27 cellular contexts compared by ENCODE assay signal in genomic region chr7:70060298-70061068, GRCh38.
A peak's percentile ranks its signal among the peaks of the same experiment; 100 is the strongest.
DNase-seq lines count a peak whose midpoint lies in the region; ATAC-seq, FAIRE-seq and TF ChIP-seq lines count a peak whose summit lies in the region.
"Had no signal": no experiment of that assay in that cellular context is flagged by ENCODE, and none has a peak within 500 bp of the region (broad histone marks: within the 10 kb centered on the region; RNA-seq: fewer than 3 reads in every experiment).

No MANE protein-coding gene starts in this region.

- H3K79me2 ChIP-seq in H1 (ENCODE audit: control insufficient read depth in 1 of 2, insufficient read depth in 2 of 2, low read length in 2 of 2), result no peaks in the 10 kb centered on the region
- no peaks in the 10 kb centered on the region for H3K79me2 ChIP-seq in HepG2 (ENCODE audit: insufficient read depth, low read length)

- peaks cover 1% of the 10 kb centered on the region for H3K27me3 Mint-ChIP-seq in memory B cell
- H3K27me3 Mint-ChIP-seq in Calu3 (ENCODE audit: unreplicated experiment), result no peaks in the 10 kb centered on the region
- H3K27me3 Mint-ChIP-seq: activated CD8-positive, alpha-beta T cell treated with anti-CD3 and anti-CD28 coated beads for 36 hours; activated T-helper 17 cell treated with anti-CD3 and anti-CD28 coated beads, Interleukin-2, amount 50 U/mL, for 72 hours; naive thymus-derived CD8-positive, alpha-beta T cell; type B pancreatic cell had no signal

- H3K23ac ChIP-seq in H1 (ENCODE audit: insufficient read length), result no peak overlapping the region

- H3K9me3 Mint-ChIP-seq in memory B cell (no peaks in the 10 kb centered on the region), Calu3 (ENCODE audit: low read depth, unreplicated experiment) (peaks cover 2% of the 10 kb centered on the region)
- H3K9me3 Mint-ChIP-seq: activated CD8-positive, alpha-beta T cell treated with anti-CD3 and anti-CD28 coated beads for 36 hours; activated T-helper 17 cell treated with anti-CD3 and anti-CD28 coated beads, Interleukin-2, amount 50 U/mL, for 72 hours; stimulated activated effector memory CD8-positive, alpha-beta T cell treated with anti-CD3 and anti-CD28 coated beads, Interleukin-12 subunit alpha, Interleukin-12 subunit beta, amount 100 ng/mL, for 72 hours; type B pancreatic cell had no signal

- no peaks in the 10 kb centered on the region for H3K79me1 ChIP-seq in H1 (ENCODE audit: low read depth, low read length)

- no peak for ATAC-seq in memory B cell (ENCODE audit: low read depth)
- ATAC-seq in HepG2, result no peak
- ATAC-seq: activated CD8-positive, alpha-beta T cell treated with anti-CD3 and anti-CD28 coated beads for 36 hours; activated naive CD4-positive, alpha-beta T cell treated with anti-CD3 and anti-CD28 coated beads, Interleukin-2, amount 50 U/mL, for 72 hours; activated T-helper 17 cell treated with anti-CD3 and anti-CD28 coated beads, Interleukin-2, amount 50 U/mL, for 72 hours; naive thymus-derived CD8-positive, alpha-beta T cell; psoas muscle; Right ventricle myocardium inferior; stimulated activated effector memory CD8-positive, alpha-beta T cell treated with anti-CD3 and anti-CD28 coated beads, Interleukin-12 subunit alpha, Interleukin-12 subunit beta, amount 100 ng/mL, for 72 hours had no signal

- CTCF ChIA-PET in HEK293 (lab: Yijun Ruan, JAX), result interaction anchor here (0.7 to 1.0 kb wide), 2 partner anchors 37 to 101 kb away, joined by 3 read pairs; no protein-coding TSS in a partner anchor
- CTCF ChIA-PET in H1 (lab: Charles Lee; ENCODE audit: partially characterized antibody), result interaction anchor here (0.8 to 1.3 kb wide), 4 partner anchors 9 to 447 kb away, joined by 3 to 4 read pairs (median 3); no protein-coding TSS in a partner anchor
- CTCF ChIA-PET in Calu3 (lab: Charles Lee), result no interaction called here
- CTCF ChIA-PET in HepG2 (lab: Yijun Ruan, JAX; ENCODE audit: low intra/inter-chr PET ratio, low total read pairs), result no interaction called here

- H3K9ac ChIP-seq in H1 (replicated peaks in 1 of 4; ENCODE audit: extremely low read depth in 1 of 4, low read depth in 3 of 4, low read length in 3 of 4), result no peak overlapping the region
- H3K9ac ChIP-seq in colonic mucosa (ENCODE audit: low read depth in 2 of 2, low read length in 2 of 2), result no peak overlapping the region
- no peak overlapping the region for H3K9ac ChIP-seq in HepG2 (ENCODE audit: insufficient read depth, low read depth, low read length)

- TF ChIP-seq POLR2A in H1 (IDR thresholded peaks at IDR 0.05; ENCODE audit: control extremely low read depth in 1 of 2, low read depth in 2 of 2, low read length in 2 of 2), result no peak
- no peak for TF ChIP-seq POLR2A in HepG2 (IDR thresholded peaks at IDR 0.05; ENCODE audit: insufficient read depth in 1 of 2, low read depth in 2 of 2, low read length in 2 of 2)

- H3K4me1 ChIP-seq in HEK293 (ENCODE audit: control insufficient read depth, insufficient read depth, low read length) (peaks cover 18% of the 10 kb centered on the region), H1 (replicated peaks in 1 of 4; ENCODE audit: control insufficient read depth in 3 of 4, insufficient read depth in 4 of 4, low read length in 3 of 4) (peaks cover 0 to 4% (median 1%) of the 10 kb centered on the region in 4 experiments; a peak in 1 of 7 replicates), colonic mucosa (no peaks in the 10 kb centered on the region), HepG2 (ENCODE audit: insufficient read depth, low read length) (no peaks in the 10 kb centered on the region)

- no peak overlapping the region for H2AK5ac ChIP-seq in H1 (ENCODE audit: low read depth, low read length)

- H4K5ac ChIP-seq in H1 (ENCODE audit: insufficient read length, low read depth, low read length), result no peak overlapping the region

- no peak overlapping the region for H3K56ac ChIP-seq in H1 (replicated peaks; ENCODE audit: insufficient read length, low read depth, low read length)

- H3K27me3 ChIP-seq in H1 (replicated peaks in 1 of 4; ENCODE audit: control insufficient read depth in 3 of 4, extremely low read depth in 1 of 4, insufficient read depth in 3 of 4, low read length in 3 of 4), result no peaks in the 10 kb centered on the region
- H3K27me3 ChIP-seq in colonic mucosa, result no peaks in the 10 kb centered on the region
- H3K27me3 ChIP-seq in HepG2 (ENCODE audit: control insufficient read depth in 1 of 2, insufficient read depth in 2 of 2, low read length in 2 of 2), result no peaks in the 10 kb centered on the region
- H3K27me3 ChIP-seq: brain microvascular endothelial cell had no signal

- intact Hi-C loops in Calu3 (cut with micrococcal nuclease; ENCODE audit: unreplicated experiment), result no loop called here
- intact Hi-C loops in colonic mucosa (cut with DNase I), result no loop called here
- intact Hi-C loops in HepG2 (cut with micrococcal nuclease; ENCODE audit: unreplicated experiment), result no loop called here

- TF ChIP-seq CTCF in HEK293 (tag by site-specific recombination; IDR thresholded peaks at IDR 0.05) (no peak), H1 (IDR thresholded peaks at IDR 0.05; ENCODE audit: control extremely low read depth in 1 of 3, insufficient read depth in 1 of 3, low read depth in 1 of 3, low read length in 3 of 3) (no peak), Calu3 (IDR thresholded peaks at IDR 0.05; ENCODE audit: unreplicated experiment) (no peak), colonic mucosa (IDR thresholded peaks at IDR 0.05) (no peak), HepG2 (CRISPR knock-in tag; IDR thresholded peaks at IDR 0.05) (no peak)

- no TSS peak for BruUV-seq in Calu3 (replicated peaks; lab: Mats Ljungman, UMichigan)
- no TSS peak for BruUV-seq in HepG2 (replicated peaks; lab: Mats Ljungman, UMichigan)

- H3K4me1 Mint-ChIP-seq in memory B cell, result peaks cover 14% of the 10 kb centered on the region
- no peaks in the 10 kb centered on the region for H3K4me1 Mint-ChIP-seq in Calu3 (ENCODE audit: low read depth, unreplicated experiment)
- H3K4me1 Mint-ChIP-seq: activated T-helper 17 cell treated with anti-CD3 and anti-CD28 coated beads, Interleukin-2, amount 50 U/mL, for 72 hours had no signal

- H3K4me3 Mint-ChIP-seq in memory B cell, result no peak overlapping the region
- no peak overlapping the region for H3K4me3 Mint-ChIP-seq in Calu3 (ENCODE audit: low read depth, unreplicated experiment)
- H3K4me3 Mint-ChIP-seq: activated CD8-positive, alpha-beta T cell treated with anti-CD3 and anti-CD28 coated beads for 36 hours; activated T-helper 17 cell treated with anti-CD3 and anti-CD28 coated beads, Interleukin-2, amount 50 U/mL, for 72 hours; naive thymus-derived CD8-positive, alpha-beta T cell; stimulated activated effector memory CD8-positive, alpha-beta T cell treated with anti-CD3 and anti-CD28 coated beads, Interleukin-12 subunit alpha, Interleukin-12 subunit beta, amount 100 ng/mL, for 72 hours; type B pancreatic cell had no signal

- H3K36me3 ChIP-seq in HEK293 (ENCODE audit: control insufficient read depth in 2 of 2, insufficient read depth in 1 of 2, low read length in 2 of 2) (no peaks in the 10 kb centered on the region), H1 (ENCODE audit: control insufficient read depth in 2 of 4, insufficient read depth in 4 of 4, low read length in 3 of 4) (no peaks in the 10 kb centered on the region), colonic mucosa (no peaks in the 10 kb centered on the region), HepG2 (replicated peaks in 1 of 2; ENCODE audit: control insufficient read depth in 1 of 2, insufficient read depth in 2 of 2, low read length in 2 of 2) (no peaks in the 10 kb centered on the region)
- H3K36me3 ChIP-seq: brain microvascular endothelial cell had no signal

- no peak overlapping the region for H2BK120ac ChIP-seq in H1 (replicated peaks; ENCODE audit: low read depth, low read length)

- H3K27ac ChIP-seq in HEK293 (ENCODE audit: extremely low read depth, low read depth, low read length), result no peak overlapping the region
- H3K27ac ChIP-seq in H1 (ENCODE audit: low read depth, low read length), result no peak overlapping the region
- H3K27ac ChIP-seq in colonic mucosa, result no peak overlapping the region
- H3K27ac ChIP-seq in HepG2 (ENCODE audit: extremely low read length, insufficient read depth, low read length), result no peak overlapping the region
- H3K27ac ChIP-seq: brain microvascular endothelial cell, epithelial cell of prostate, psoas muscle had no signal

- H3K4me2 ChIP-seq in H1 (ENCODE audit: insufficient read depth in 1 of 2, low read depth in 2 of 2, low read length in 2 of 2) (peak overlapping the region in 1 of 2 experiments; percentile 6; a peak in 1 of 4 replicates), HepG2 (ENCODE audit: low read depth, low read length) (no peak overlapping the region)

- POLR2A ChIA-PET in HEK293 (lab: Yijun Ruan, JAX), result no interaction called here
- POLR2A ChIA-PET in H1 (lab: Charles Lee; ENCODE audit: partially characterized antibody), result no interaction called here
- POLR2A ChIA-PET in HepG2 (lab: Yijun Ruan, JAX), result no interaction called here

- no peak overlapping the region for H2BK12ac ChIP-seq in H1 (ENCODE audit: low read depth, low read length)

- in situ Hi-C loops in HepG2 (cut with HindIII; ENCODE audit: extremely low pct_ligation_motif_present, low pct_unique_long_range_greater_than_20kb), result no loop called here

- H3K27ac Mint-ChIP-seq in memory B cell (peak overlapping the region; percentile 12), Calu3 (ENCODE audit: unreplicated experiment) (no peak overlapping the region)
- H3K27ac Mint-ChIP-seq: activated CD8-positive, alpha-beta T cell treated with anti-CD3 and anti-CD28 coated beads for 36 hours; activated naive CD4-positive, alpha-beta T cell treated with anti-CD3 and anti-CD28 coated beads, Interleukin-2, amount 50 U/mL, for 72 hours; activated T-helper 17 cell treated with anti-CD3 and anti-CD28 coated beads, Interleukin-2, amount 50 U/mL, for 72 hours; stimulated activated effector memory CD8-positive, alpha-beta T cell treated with anti-CD3 and anti-CD28 coated beads, Interleukin-12 subunit alpha, Interleukin-12 subunit beta, amount 100 ng/mL, for 72 hours; type B pancreatic cell had no signal

- H2AFZ ChIP-seq in H1 (ENCODE audit: low read length), result no peak overlapping the region
- no peak overlapping the region for H2AFZ ChIP-seq in HepG2 (ENCODE audit: low read length)

- H2BK15ac ChIP-seq in H1 (ENCODE audit: low read length), result no peak overlapping the region

- H3K4ac ChIP-seq in H1 (replicated peaks; ENCODE audit: insufficient read length, low read depth, low read length), result no peak overlapping the region

- H4K8ac ChIP-seq in H1 (ENCODE audit: extremely low read depth, insufficient read depth, low read length), result no peak overlapping the region; the same call in 1 of the 2 replicates

- H4K20me1 ChIP-seq in H1 (replicated peaks in 1 of 2; ENCODE audit: control insufficient read depth in 1 of 2, insufficient read depth in 2 of 2, low read length in 2 of 2) (no peaks in the 10 kb centered on the region), HepG2 (ENCODE audit: insufficient read depth, low read length) (no peaks in the 10 kb centered on the region)

- FAIRE-seq in H1 (lab: Jason Lieb, UNC) (peak; percentile 42), HepG2 (lab: Jason Lieb, UNC) (no peak), RCC 7860 (lab: Jason Lieb, UNC) (no peak)

- no peak overlapping the region for H3K14ac ChIP-seq in H1 (ENCODE audit: insufficient read length)

- 58% methylated on average over 6 of the region's 6 CpGs; no CpG with 5 or more reads in 1 of the 2 experiments for WGBS in H1 (ENCODE audit: extremely low coverage in 1 of 2, insufficient coverage in 1 of 2, insufficient read length in 1 of 2, insufficient replicate concordance in 2 of 2, low coverage in 1 of 2, low lambda C conversion rate in 2 of 2, missing lambda C conversion rate in 1 of 2), 2 experiments
- WGBS in HepG2 (ENCODE audit: low lambda C conversion rate), result 6% methylated on average over 4 of the region's 6 CpGs

- no peak overlapping the region for H2BK5ac ChIP-seq in H1 (ENCODE audit: low read depth, low read length)

- no peaks in the 10 kb centered on the region for H3K9me3 ChIP-seq in HEK293 (ENCODE audit: control insufficient read depth, insufficient read depth, low read depth, low read length)
- H3K9me3 ChIP-seq in H1 (ENCODE audit: insufficient read depth in 2 of 2, low read depth in 1 of 2, low read length in 1 of 2), result no peaks in the 10 kb centered on the region
- no peaks in the 10 kb centered on the region for H3K9me3 ChIP-seq in colonic mucosa
- no peaks in the 10 kb centered on the region for H3K9me3 ChIP-seq in HepG2 (ENCODE audit: low read length)
- H3K9me3 ChIP-seq: psoas muscle had no signal

- H4K91ac ChIP-seq in H1 (replicated peaks; ENCODE audit: insufficient read length, low read length), result no peak overlapping the region

- H3K18ac ChIP-seq in H1 (ENCODE audit: extremely low read depth, low read length), result no peak overlapping the region

- H3K23me2 ChIP-seq in H1 (ENCODE audit: low read depth, low read length), result no peaks in the 10 kb centered on the region

- peaks cover 2% of the 10 kb centered on the region for H3K36me3 Mint-ChIP-seq in memory B cell
- H3K36me3 Mint-ChIP-seq in Calu3 (ENCODE audit: insufficient read depth, unreplicated experiment), result no peaks in the 10 kb centered on the region
- H3K36me3 Mint-ChIP-seq: activated naive CD4-positive, alpha-beta T cell treated with anti-CD3 and anti-CD28 coated beads, Interleukin-2, amount 50 U/mL, for 72 hours; naive thymus-derived CD8-positive, alpha-beta T cell; stimulated activated effector memory CD8-positive, alpha-beta T cell treated with anti-CD3 and anti-CD28 coated beads, Interleukin-12 subunit alpha, Interleukin-12 subunit beta, amount 100 ng/mL, for 72 hours; type B pancreatic cell had no signal

- TF ChIP-seq EP300 in H1 (IDR thresholded peaks at IDR 0.05; ENCODE audit: borderline replicate concordance in 1 of 2, low read depth in 2 of 2, low read length in 2 of 2), result no peak
- no peak for TF ChIP-seq EP300 in HepG2 (IDR thresholded peaks at IDR 0.05; ENCODE audit: low read depth in 2 of 2, low read length in 2 of 2)
- TF ChIP-seq EP300 in HepG2 (CRISPR knock-in tag; IDR thresholded peaks at IDR 0.05; ENCODE audit: borderline replicate concordance), result no peak

- DNase-seq in Ammon's horn (ENCODE audit: low spot score) (peak; percentile 48), H1 (ENCODE audit: low read depth in 1 of 2, low spot score in 2 of 2) (no peak), memory B cell (ENCODE audit: low spot score in 2 of 2) (no peak), Calu3 (no peak), colonic mucosa (no peak), HepG2 (ENCODE audit: low spot score) (no peak), RCC 7860 (ENCODE audit: low spot score) (no peak)
- DNase-seq: ACHN; activated CD4-positive, alpha-beta T cell treated with anti-CD3 and anti-CD28 coated beads for 1 hour; activated CD8-positive, alpha-beta T cell treated with anti-CD3 and anti-CD28 coated beads for 36 hours; brain microvascular endothelial cell; GDM1; naive thymus-derived CD8-positive, alpha-beta T cell; NCI-H1048; NCI-H446; NCI-H774; occipital lobe; OCI-M1; psoas muscle; stimulated activated CD4-positive, alpha-beta T cell treated with anti-CD3 and anti-CD28 coated beads, Interleukin-4, amount 100 ng/mL, for 4 hours had no signal

- no peak overlapping the region for H2BK20ac ChIP-seq in H1 (ENCODE audit: low read length)

- TF ChIP-seq RAD21 in H1 (IDR thresholded peaks at IDR 0.05 in 1 of 2, conservative IDR thresholded peaks at IDR 0.05 in 1 of 2; ENCODE audit: low read depth in 2 of 2, low read length in 2 of 2) (peak; percentile 19 to 21; a peak in 2 of 4 replicates), HepG2 (CRISPR knock-in tag; IDR thresholded peaks at IDR 0.05) (no peak)

- no peak overlapping the region for H3K4me3 ChIP-seq in HEK293 (ENCODE audit: low read depth, low read length)
- H3K4me3 ChIP-seq in H1 (ENCODE audit: extremely low read depth in 1 of 4, insufficient read depth in 2 of 4, low read depth in 3 of 4, low read length in 4 of 4), result no peak overlapping the region
- no peak overlapping the region for H3K4me3 ChIP-seq in colonic mucosa
- H3K4me3 ChIP-seq in HepG2 (replicated peaks in 1 of 3; ENCODE audit: insufficient read depth in 1 of 3, low read depth in 2 of 3, low read length in 3 of 3), result no peak overlapping the region
- H3K4me3 ChIP-seq: psoas muscle had no signal

Comparison
In these comparisons a context has a peak if more than half of its experiments do, and no peak if none do; other contexts are left out.
1. CTCF ChIA-PET loops: an anchor here in HEK293 (0.7 to 1.0 kb wide) and H1 (0.8 to 1.3 kb wide); none called in Calu3 and HepG2.